ENCODE assay signal across 11 cellular contexts in genomic region chr10:23367896-23368685, GRCh38. TPM values are rescaled to one million over a fixed set of nuclear protein-coding genes. Genes with fewer than 3 reads are reported as not detected.
DNase-seq lines count a peak whose midpoint lies in the region; ATAC-seq and TF ChIP-seq lines count a peak whose summit lies in the region.
"Had no signal": no experiment of that assay in that cellular context is flagged by ENCODE, and none has a peak within 500 bp of the region (broad histone marks: within the 10 kb centered on the region; RNA-seq: fewer than 3 reads in every experiment).

No MANE protein-coding gene starts in this region.

- H3K4me3 ChIP-seq in CD4-positive, CD25-positive, alpha-beta regulatory T cell (ENCODE audit: low read depth, low read length) = peak overlapping the region; percentile 78
- H3K4me3 ChIP-seq in MM.1S (ENCODE audit: low read length) (no peak overlapping the region), epithelial cell of esophagus (ENCODE audit: low read length) (no peak overlapping the region)
- H3K4me3 ChIP-seq: GM23248 had no signal

- H4K20me1 ChIP-seq in MM.1S (ENCODE audit: insufficient read depth, low read length) = no peaks in the 10 kb centered on the region

- H3K27ac ChIP-seq in CD4-positive, CD25-positive, alpha-beta regulatory T cell (ENCODE audit: insufficient read depth, low read length, poor library complexity, severe bottlenecking) = peak overlapping the region; percentile 58
- H3K27ac ChIP-seq in MM.1S (ENCODE audit: low read length) = peak overlapping the region; percentile 4; the same call in 1 of the 2 replicates
- H3K27ac ChIP-seq: GM23248 had no signal

- peak in 1 of 3 donors; percentile 29 for DNase-seq in CD4-positive, CD25-positive, alpha-beta regulatory T cell
- DNase-seq in MM.1S (no peak), epithelial cell of esophagus (ENCODE audit: low read depth) (peak; percentile 47), progenitor cell of endocrine pancreas (ENCODE audit: low spot score, unreplicated experiment) (no peak), type B pancreatic cell (ENCODE audit: extremely low spot score, unreplicated experiment) (no peak), GOT3 (lab: John Stamatoyannopoulos, UW) (no peak)
- DNase-seq: GM23248, NCI-H774 had no signal

- no peak for ATAC-seq in CD4-positive, CD25-positive, alpha-beta regulatory T cell (ENCODE audit: low read depth in 2 of 2)
- ATAC-seq in GM19324 (IDR thresholded peaks at IDR 0.05; ENCODE audit: low FRiP score, unreplicated experiment) = peak; percentile 20
- no peak for ATAC-seq in HG03159 (IDR thresholded peaks at IDR 0.05; ENCODE audit: unreplicated experiment)

- no peaks in the 10 kb centered on the region for H3F3A ChIP-seq in MM.1S (ENCODE audit: insufficient read depth, low read length)

- peaks cover 0 to 2% (median 0%) of the 10 kb centered on the region in 7 donors for H3K9me3 Mint-ChIP-seq in CD4-positive, CD25-positive, alpha-beta regulatory T cell
- H3K9me3 Mint-ChIP-seq in progenitor cell of endocrine pancreas (ENCODE audit: low read depth) = peaks cover 3% of the 10 kb centered on the region
- no peaks in the 10 kb centered on the region for H3K9me3 Mint-ChIP-seq in type B pancreatic cell

- H3K79me2 ChIP-seq in MM.1S (ENCODE audit: low read length) = no peaks in the 10 kb centered on the region

- H3K36me3 Mint-ChIP-seq in CD4-positive, CD25-positive, alpha-beta regulatory T cell = no peaks in the 10 kb centered on the region
- H3K36me3 Mint-ChIP-seq in progenitor cell of endocrine pancreas (ENCODE audit: insufficient read depth) = no peaks in the 10 kb centered on the region
- H3K36me3 Mint-ChIP-seq in type B pancreatic cell = no peaks in the 10 kb centered on the region

- no peaks in the 10 kb centered on the region for H3K36me3 ChIP-seq in CD4-positive, CD25-positive, alpha-beta regulatory T cell (ENCODE audit: control insufficient read depth, insufficient read depth, low read length)
- H3K36me3 ChIP-seq in MM.1S (replicated peaks; ENCODE audit: insufficient read depth, low read length) = no peaks in the 10 kb centered on the region

- no peak overlapping the region for H3K9ac ChIP-seq in MM.1S (ENCODE audit: low read length)
- H3K9ac ChIP-seq: GM23248 had no signal

- no peak overlapping the region for H2AFZ ChIP-seq in MM.1S (ENCODE audit: low read length)
- H2AFZ ChIP-seq: GM23248 had no signal

- TF ChIP-seq CTCF in MM.1S (IDR thresholded peaks at IDR 0.05; ENCODE audit: low read length) (no peak), epithelial cell of esophagus (IDR thresholded peaks at IDR 0.05; ENCODE audit: insufficient read depth, low read depth, low read length, missing control alignments) (no peak), progenitor cell of endocrine pancreas (IDR thresholded peaks at IDR 0.05; ENCODE audit: unreplicated experiment) (no peak), type B pancreatic cell (conservative IDR thresholded peaks at IDR 0.05) (no peak)

- peaks cover 57% of the 10 kb centered on the region for H3K4me1 ChIP-seq in CD4-positive, CD25-positive, alpha-beta regulatory T cell (ENCODE audit: control insufficient read depth, insufficient read depth, low read length, poor library complexity, severe bottlenecking)
- peaks cover 8% of the 10 kb centered on the region; the same call in 1 of the 2 replicates for H3K4me1 ChIP-seq in MM.1S (ENCODE audit: low read length)

- H3K9me3 ChIP-seq in CD4-positive, CD25-positive, alpha-beta regulatory T cell (ENCODE audit: control insufficient read depth in 2 of 2, low read length in 2 of 2) = no peaks in the 10 kb centered on the region
- H3K9me3 ChIP-seq in MM.1S (replicated peaks; ENCODE audit: insufficient read depth, low read length) = no peaks in the 10 kb centered on the region

- no peaks in the 10 kb centered on the region for H3K27me3 Mint-ChIP-seq in CD4-positive, CD25-positive, alpha-beta regulatory T cell
- H3K27me3 Mint-ChIP-seq in progenitor cell of endocrine pancreas (peaks cover 8% of the 10 kb centered on the region), type B pancreatic cell (no peaks in the 10 kb centered on the region)

- H3K27me3 ChIP-seq in CD4-positive, CD25-positive, alpha-beta regulatory T cell (ENCODE audit: control insufficient read depth, insufficient read depth, low read length) = no peaks in the 10 kb centered on the region
- H3K27me3 ChIP-seq in MM.1S (replicated peaks; ENCODE audit: insufficient read depth, low read length) = no peaks in the 10 kb centered on the region

- no peaks in the 10 kb centered on the region for H3K9me2 ChIP-seq in MM.1S (replicated peaks; ENCODE audit: insufficient read depth, low read length)

- peak overlapping the region; percentile 17; the same call in 1 of the 2 replicates for H3K4me2 ChIP-seq in MM.1S (ENCODE audit: low read depth, low read length)

- H3K4me3 Mint-ChIP-seq in CD4-positive, CD25-positive, alpha-beta regulatory T cell = peak overlapping the region; percentile 68 to 92 (median 72)
- H3K4me3 Mint-ChIP-seq in progenitor cell of endocrine pancreas (ENCODE audit: low read depth) (no peak overlapping the region), type B pancreatic cell (no peak overlapping the region)

- peak overlapping the region; percentile 1 to 66 (median 53) for H3K27ac Mint-ChIP-seq in CD4-positive, CD25-positive, alpha-beta regulatory T cell
- no peak overlapping the region for H3K27ac Mint-ChIP-seq in progenitor cell of endocrine pancreas
- H3K27ac Mint-ChIP-seq in type B pancreatic cell = no peak overlapping the region

- peaks cover 25 to 73% (median 58%) of the 10 kb centered on the region in 4 donors for H3K4me1 Mint-ChIP-seq in CD4-positive, CD25-positive, alpha-beta regulatory T cell
- H3K4me1 Mint-ChIP-seq in progenitor cell of endocrine pancreas (ENCODE audit: low read depth) = no peaks in the 10 kb centered on the region
- peaks cover 17% of the 10 kb centered on the region for H3K4me1 Mint-ChIP-seq in type B pancreatic cell (ENCODE audit: unreplicated experiment)

RNA-seq across cellular contexts. Expression of gene C10orf67, which starts 23.5 kb away (rescaled TPM):
- total RNA-seq in CD4-positive, CD25-positive, alpha-beta regulatory T cell = 0.49 TPM
- under 1 TPM in 3 of 4 donors, not detected in 1; 0.31 to 0.74 (median 0.47) TPM for polyA plus RNA-seq in CD4-positive, CD25-positive, alpha-beta regulatory T cell
- total RNA-seq in progenitor cell of endocrine pancreas (0.38 TPM in 1 of 2 replicates, not detected in the other), type B pancreatic cell (ENCODE audit: low replicate concordance) (0.12 and 0.17 TPM in 2 replicates)
- total RNA-seq: subcutaneous adipose tissue had no signal

Comparison
In these comparisons a context has a peak if more than half of its experiments do, and no peak if none do; other contexts are left out.
1. H3K27ac Mint-ChIP-seq: peak in CD4-positive, CD25-positive, alpha-beta regulatory T cell (3 of 3); none in progenitor cell of endocrine pancreas (single experiment) and type B pancreatic cell (single experiment).
2. H3K4me3 Mint-ChIP-seq: peak in CD4-positive, CD25-positive, alpha-beta regulatory T cell (4 of 4); none in progenitor cell of endocrine pancreas (single experiment) and type B pancreatic cell (single experiment).